In genomic region chr2:82591718-82592117, GRCh38 we compare ENCODE assay signal across 24 cellular contexts.
DNase-seq lines count a peak whose midpoint lies in the region; ATAC-seq, FAIRE-seq and TF ChIP-seq lines count a peak whose summit lies in the region.
"Had no signal": no experiment of that assay in that cellular context is flagged by ENCODE, and none has a peak within 500 bp of the region (broad histone marks: within the 10 kb centered on the region; RNA-seq: fewer than 3 reads in every experiment).

No MANE protein-coding gene starts in this region.

- no peak for TF ChIP-seq POLR2A in GM12892 (IDR thresholded peaks at IDR 0.05; ENCODE audit: low read depth, low read length)

- H4K5ac ChIP-seq in mesendoderm (ENCODE audit: low read length): no peak overlapping the region

- H3K18ac ChIP-seq in mesendoderm (ENCODE audit: low read length): no peak overlapping the region

- POLR2A ChIA-PET in A673 (lab: Charles Lee; ENCODE audit: low non-redundant PET): no interaction called here

- H3K4me2 ChIP-seq in GM23338 (no peak overlapping the region), mesendoderm (ENCODE audit: low read length) (no peak overlapping the region)
- H3K4me2 ChIP-seq: BLaER1 treated with 17β-estradiol and CSF1 and Interleukin-3, amounts not matched to agents 10 nM and 100 nM had no signal

- H3K4me1 ChIP-seq in GM23338 (ENCODE audit: insufficient read depth) (no peaks in the 10 kb centered on the region; the same call in 1 of the 2 replicates), mesendoderm (ENCODE audit: control insufficient read depth, low read depth, low read length) (no peaks in the 10 kb centered on the region), A673 (ENCODE audit: insufficient read depth, low read length, poor library complexity, severe bottlenecking) (no peaks in the 10 kb centered on the region)
- H3K4me1 ChIP-seq: BE2C; BLaER1 treated with 17β-estradiol and CSF1 and Interleukin-3, amounts not matched to agents 10 nM and 100 nM had no signal

- H3K79me1 ChIP-seq in mesendoderm (ENCODE audit: low read length): no peaks in the 10 kb centered on the region

- no peak overlapping the region for H3K56ac ChIP-seq in mesendoderm (ENCODE audit: low read length)

- peaks cover 5% of the 10 kb centered on the region; the same call in 1 of the 3 replicates for H3K9me3 Mint-ChIP-seq in GM23338
- no peaks in the 10 kb centered on the region for H3K9me3 Mint-ChIP-seq in activated naive CD4-positive, alpha-beta T cell treated with anti-CD3 and anti-CD28 coated beads, Interleukin-2, amount 10 ng/mL, durations not matched to agents 7 days and 5 days

- no TSS peak for BruUV-seq in A673 (replicated peaks; lab: Mats Ljungman, UMichigan)

- no peak for FAIRE-seq in GM12892 (lab: Jason Lieb, UNC)
- FAIRE-seq: GM12878, GM18507, H54 had no signal

- no peak overlapping the region for H3K27ac Mint-ChIP-seq in GM23338
- no peak overlapping the region for H3K27ac Mint-ChIP-seq in activated naive CD4-positive, alpha-beta T cell treated with anti-CD3 and anti-CD28 coated beads, Interleukin-2, amount 10 ng/mL, durations not matched to agents 7 days and 5 days
- H3K27ac Mint-ChIP-seq: CD14-positive monocyte; CD4-positive, alpha-beta T cell; CD8-positive, alpha-beta memory T cell had no signal

- H3K27ac ChIP-seq in GM23338 (ENCODE audit: low read depth) (no peak overlapping the region), mesendoderm (ENCODE audit: low read depth, low read length) (no peak overlapping the region), A673 (ENCODE audit: low read depth, low read length, poor library complexity, severe bottlenecking) (no peak overlapping the region)
- H3K27ac ChIP-seq: 22Rv1; BLaER1 treated with 17β-estradiol and CSF1 and Interleukin-3, amounts not matched to agents 10 nM and 100 nM had no signal

- WGBS in mesendoderm (ENCODE audit: extremely low coverage, insufficient coverage, low lambda C conversion rate): no CpG with 5 or more reads among the region's 3 CpGs

- peak; percentile 72 for ATAC-seq in GM23338
- ATAC-seq: GM12878 had no signal

- H2AFZ ChIP-seq in GM23338: no peak overlapping the region

- no peaks in the 10 kb centered on the region for H3K27me3 Mint-ChIP-seq in GM23338 (ENCODE audit: insufficient read depth, low read depth, poor library complexity)
- H3K27me3 Mint-ChIP-seq in activated naive CD4-positive, alpha-beta T cell treated with anti-CD3 and anti-CD28 coated beads, Interleukin-2, amount 10 ng/mL, durations not matched to agents 7 days and 5 days: no peaks in the 10 kb centered on the region
- H3K27me3 Mint-ChIP-seq: CD4-positive, alpha-beta T cell; CD8-positive, alpha-beta memory T cell had no signal

- intact Hi-C loops in A673 (cut with micrococcal nuclease; ENCODE audit: unreplicated experiment): no loop called here

- no peaks in the 10 kb centered on the region for H3F3A ChIP-seq in GM23338 (replicated peaks; ENCODE audit: low read depth)

- peak; percentile 40 for DNase-seq in GM23338 (ENCODE audit: low spot score)
- peak; percentile 1 for DNase-seq in SW480 (ENCODE audit: low spot score)
- peak; percentile 2 for DNase-seq in epithelial cell of esophagus (ENCODE audit: low read depth)
- DNase-seq in mesendoderm: peak; percentile 3
- DNase-seq in A673 (ENCODE audit: low spot score): no peak
- DNase-seq in activated naive CD4-positive, alpha-beta T cell treated with anti-CD3 and anti-CD28 coated beads, Interleukin-2, amount 10 ng/mL, durations not matched to agents 7 days and 5 days: no peak
- no peak for DNase-seq in GM12892 (ENCODE audit: insufficient read length)
- DNase-seq: ACHN; AML-193; BE2C; CD4-positive, alpha-beta T cell; CD8-positive, alpha-beta memory T cell; DMS 273 treated with DMSO at 0.1 percent for 48 hours; DMS79; EL; GDM1; GOT3; HCEC 1CT had no signal

- H3K79me2 ChIP-seq in GM23338 (replicated peaks; ENCODE audit: insufficient read depth): no peaks in the 10 kb centered on the region
- H3K79me2 ChIP-seq in mesendoderm (ENCODE audit: control insufficient read depth, insufficient read depth, low read length): no peaks in the 10 kb centered on the region

- H3K4me3 ChIP-seq in GM23338: no peak overlapping the region
- no peak overlapping the region for H3K4me3 ChIP-seq in epithelial cell of esophagus (ENCODE audit: low read length)
- H3K4me3 ChIP-seq in mesendoderm (ENCODE audit: low read length): no peak overlapping the region
- no peak overlapping the region for H3K4me3 ChIP-seq in A673 (ENCODE audit: low read depth, low read length, poor library complexity, severe bottlenecking)
- H3K4me3 ChIP-seq: BLaER1 treated with 17β-estradiol and CSF1 and Interleukin-3, amounts not matched to agents 10 nM and 100 nM; GM12878 had no signal

- no peak overlapping the region for H3K4me3 Mint-ChIP-seq in GM23338
- H3K4me3 Mint-ChIP-seq in activated naive CD4-positive, alpha-beta T cell treated with anti-CD3 and anti-CD28 coated beads, Interleukin-2, amount 10 ng/mL, durations not matched to agents 7 days and 5 days: no peak overlapping the region
- H3K4me3 Mint-ChIP-seq: CD14-positive monocyte; CD4-positive, alpha-beta T cell; CD8-positive, alpha-beta memory T cell had no signal

- no peak overlapping the region for H3K9ac ChIP-seq in mesendoderm (ENCODE audit: low read length)
- H3K9ac ChIP-seq: BLaER1 treated with 17β-estradiol and CSF1 and Interleukin-3, amounts not matched to agents 10 nM and 100 nM had no signal

- no peak overlapping the region for H3K23ac ChIP-seq in mesendoderm (ENCODE audit: low read length)

- no peaks in the 10 kb centered on the region for H4K20me1 ChIP-seq in GM23338 (replicated peaks; ENCODE audit: insufficient read depth)
- H4K20me1 ChIP-seq: BLaER1 treated with 17β-estradiol and CSF1 and Interleukin-3, amounts not matched to agents 10 nM and 100 nM had no signal

- H2BK15ac ChIP-seq in mesendoderm (replicated peaks; ENCODE audit: low read depth): no peak overlapping the region

- no peaks in the 10 kb centered on the region for H3K36me3 ChIP-seq in GM23338 (ENCODE audit: insufficient read depth)
- H3K36me3 ChIP-seq in mesendoderm (ENCODE audit: control insufficient read depth, insufficient read depth, low read length): no peaks in the 10 kb centered on the region
- H3K36me3 ChIP-seq in A673 (ENCODE audit: insufficient read depth, low read length, poor library complexity, severe bottlenecking): no peaks in the 10 kb centered on the region
- H3K36me3 ChIP-seq: BE2C; BLaER1 treated with 17β-estradiol and CSF1 and Interleukin-3, amounts not matched to agents 10 nM and 100 nM had no signal

- no peak overlapping the region for H4K8ac ChIP-seq in mesendoderm (ENCODE audit: low read depth, low read length)

- no peaks in the 10 kb centered on the region for H3K27me3 ChIP-seq in GM23338 (ENCODE audit: insufficient read depth)
- no peaks in the 10 kb centered on the region for H3K27me3 ChIP-seq in mesendoderm (ENCODE audit: insufficient read depth, low read length, poor library complexity)
- no peaks in the 10 kb centered on the region for H3K27me3 ChIP-seq in A673 (replicated peaks; ENCODE audit: insufficient read depth, low read depth, low read length, poor library complexity)
- H3K27me3 ChIP-seq: BE2C; BLaER1 treated with 17β-estradiol and CSF1 and Interleukin-3, amounts not matched to agents 10 nM and 100 nM had no signal

- no peaks in the 10 kb centered on the region for H3K9me2 ChIP-seq in GM23338 (ENCODE audit: insufficient read depth)

- no peaks in the 10 kb centered on the region for H3K36me3 Mint-ChIP-seq in GM23338 (ENCODE audit: low read depth)
- no peaks in the 10 kb centered on the region for H3K36me3 Mint-ChIP-seq in activated naive CD4-positive, alpha-beta T cell treated with anti-CD3 and anti-CD28 coated beads, Interleukin-2, amount 10 ng/mL, durations not matched to agents 7 days and 5 days
- H3K36me3 Mint-ChIP-seq: CD14-positive monocyte; CD8-positive, alpha-beta memory T cell had no signal

- no peak overlapping the region for H2AK5ac ChIP-seq in mesendoderm (ENCODE audit: low read length)

- CTCF ChIA-PET in A673 (lab: Charles Lee): no interaction called here
- CTCF ChIA-PET in activated naive CD4-positive, alpha-beta T cell treated with anti-CD3 and anti-CD28 coated beads, Interleukin-2, amount 10 ng/mL, durations not matched to agents 7 days and 5 days (lab: Charles Lee): no interaction called here

- H2BK5ac ChIP-seq in mesendoderm (ENCODE audit: low read length): no peak overlapping the region

- H3K4ac ChIP-seq in mesendoderm (ENCODE audit: low read depth, low read length): no peak overlapping the region

- no peak for TF ChIP-seq CTCF in GM23338 (conservative IDR thresholded peaks at IDR 0.05; ENCODE audit: low read depth in 2 of 2)
- TF ChIP-seq CTCF in epithelial cell of esophagus (IDR thresholded peaks at IDR 0.05; ENCODE audit: insufficient read depth, low read depth, low read length, missing control alignments): no peak
- TF ChIP-seq CTCF in A673 (conservative IDR thresholded peaks at IDR 0.05; ENCODE audit: low read depth, low read length): no peak

- peaks cover 9% of the 10 kb centered on the region; the same call in 2 of the 3 replicates for H3K4me1 Mint-ChIP-seq in GM23338
- H3K4me1 Mint-ChIP-seq in activated naive CD4-positive, alpha-beta T cell treated with anti-CD3 and anti-CD28 coated beads, Interleukin-2, amount 10 ng/mL, durations not matched to agents 7 days and 5 days: no peaks in the 10 kb centered on the region
- H3K4me1 Mint-ChIP-seq: CD14-positive monocyte; CD8-positive, alpha-beta memory T cell had no signal

- no peak overlapping the region for H2BK120ac ChIP-seq in mesendoderm (ENCODE audit: low read depth, low read length)

- peaks cover 44% of the 10 kb centered on the region for H3K9me3 ChIP-seq in A673 (ENCODE audit: low read depth, low read length, poor library complexity, severe bottlenecking)
- H3K9me3 ChIP-seq: BE2C; BLaER1 treated with 17β-estradiol and CSF1 and Interleukin-3, amounts not matched to agents 10 nM and 100 nM had no signal

TF ChIP-seq in GM23338, 12 proteins besides CTCF, POLR2A, EP300 and RAD21 (continues in another document):
- TF ChIP-seq JUNB (IDR thresholded peaks at IDR 0.05; ENCODE audit: unreplicated experiment) (no peak), NANOG (IDR thresholded peaks at IDR 0.05; ENCODE audit: borderline replicate concordance) (no peak)

Comparison
In these comparisons a context has a peak if more than half of its experiments do, and no peak if none do; other contexts are left out.
1. DNase-seq: peak in GM23338 (single experiment), SW480 (single experiment), epithelial cell of esophagus (single experiment) and mesendoderm (single experiment); none in A673 (single experiment), activated naive CD4-positive, alpha-beta T cell treated with anti-CD3 and anti-CD28 coated beads, Interleukin-2, amount 10 ng/mL, durations not matched to agents 7 days and 5 days (single experiment) and GM12892 (single experiment).